Comparison of ENCODE assay signal across 8 cellular contexts in genomic region chr12:124565071-124565491, GRCh38. TPM values are rescaled to one million over a fixed set of nuclear protein-coding genes. Genes with fewer than 3 reads are reported as not detected.
A peak's percentile ranks its signal among the peaks of the same experiment; 100 is the strongest.
DNase-seq lines count a peak whose midpoint lies in the region; ATAC-seq, FAIRE-seq and TF ChIP-seq lines count a peak whose summit lies in the region.

No MANE protein-coding gene starts in this region.

- FAIRE-seq in urothelium cell line (lab: Jason Lieb, UNC) = no peak

- no peaks in the 10 kb centered on the region for H3K9me3 ChIP-seq in left ventricle myocardium inferior (replicated peaks)
- no peaks in the 10 kb centered on the region for H3K9me3 ChIP-seq in ascending aorta
- H3K9me3 ChIP-seq in lower lobe of right lung = no peaks in the 10 kb centered on the region

- intact Hi-C loops in left ventricle myocardium inferior (cut with micrococcal nuclease) (no loop called here), left cardiac atrium (cut with DNase I) (loop anchor here (5.0 to 10.0 kb wide), 6 partner anchors 43 to 202 kb away; no protein-coding TSS in a partner anchor), ascending aorta (cut with DNase I) (loop anchor here (5.0 kb wide), 5 partner anchors 122 to 593 kb away; partner anchors contain the start of genes CCDC92 and ZNF664), lower lobe of right lung (cut with DNase I) (no loop called here)

- no peaks in the 10 kb centered on the region for H3K36me3 ChIP-seq in left ventricle myocardium inferior
- no peaks in the 10 kb centered on the region for H3K36me3 ChIP-seq in ascending aorta
- no peaks in the 10 kb centered on the region for H3K36me3 ChIP-seq in lower lobe of right lung

- no peak for DNase-seq in left ventricle myocardium inferior
- DNase-seq in left cardiac atrium = no peak
- no peak for DNase-seq in ascending aorta (ENCODE audit: low spot score in 2 of 2)
- DNase-seq in lower lobe of right lung = no peak
- peak; percentile 50 for DNase-seq in urothelium cell line (ENCODE audit: low spot score)
- DNase-seq in NOMO-1 treated with dmso at 0.1 percent for 144 hours (lab: John Stamatoyannopoulos, UW; ENCODE audit: unreplicated experiment) = no peak
- DNase-seq in GOT3 (lab: John Stamatoyannopoulos, UW) = no peak

- H3K4me1 ChIP-seq in left ventricle myocardium inferior (peaks cover 91% of the 10 kb centered on the region), ascending aorta (peaks cover 16 to 45% of the 10 kb centered on the region in 2 donors), lower lobe of right lung (peaks cover 74% of the 10 kb centered on the region)

- ATAC-seq in left cardiac atrium (no peak), lower lobe of right lung (no peak), GM18870 (IDR thresholded peaks at IDR 0.05; ENCODE audit: unreplicated experiment) (no peak)

- H3K4me3 ChIP-seq in left ventricle myocardium inferior (peak overlapping the region; percentile 99), ascending aorta (peak overlapping the region; percentile 75 to 81), lower lobe of right lung (peak overlapping the region; percentile 97)

- TF ChIP-seq CTCF in left ventricle myocardium inferior (IDR thresholded peaks at IDR 0.05; ENCODE audit: borderline replicate concordance) = no peak
- TF ChIP-seq CTCF in ascending aorta (IDR thresholded peaks at IDR 0.05) = no peak
- TF ChIP-seq CTCF in lower lobe of right lung (IDR thresholded peaks at IDR 0.05) = no peak

- H3K27me3 ChIP-seq in left ventricle myocardium inferior (ENCODE audit: low read depth) (no peaks in the 10 kb centered on the region), ascending aorta (no peaks in the 10 kb centered on the region), lower lobe of right lung (ENCODE audit: low read depth) (no peaks in the 10 kb centered on the region)

- H3K27ac ChIP-seq in left ventricle myocardium inferior (replicated peaks) = peak overlapping the region; percentile 99
- H3K27ac ChIP-seq in ascending aorta = peak overlapping the region; percentile 94 to 98
- peak overlapping the region; percentile 98 for H3K27ac ChIP-seq in lower lobe of right lung

RNA-seq across cellular contexts. Expression of gene NCOR2, which starts 2.3 kb away (rescaled TPM):
- total RNA-seq in left ventricle myocardium inferior (152 TPM), left cardiac atrium (100 to 1,000 TPM; 117 to 154 TPM), ascending aorta (134 TPM), lower lobe of right lung (318 TPM)

Comparison
In these comparisons a context has a peak if more than half of its experiments do, and no peak if none do; other contexts are left out.
1. intact Hi-C loops: an anchor here in left cardiac atrium (5.0 to 10.0 kb wide) and ascending aorta (5.0 kb wide); none called in left ventricle myocardium inferior and lower lobe of right lung.